ENCODE assay signal across 8 cellular contexts in genomic region chr10:45671300-45671699, GRCh38. TPM values are rescaled to one million over a fixed set of nuclear protein-coding genes. Genes with fewer than 3 reads are reported as not detected.
DNase-seq lines count a peak whose midpoint lies in the region; FAIRE-seq and TF ChIP-seq lines count a peak whose summit lies in the region.
"Not testable (repeated sequence)": the region's sequence is repeated elsewhere in the genome, so short reads cannot be mapped to it uniquely, and the experiment has no call there.

No MANE protein-coding gene starts in this region.

- TF ChIP-seq CTCF in C4-2B (conservative IDR thresholded peaks at IDR 0.05); VCaP (conservative IDR thresholded peaks at IDR 0.05); kidney (IDR thresholded peaks at IDR 0.05; ENCODE audit: borderline replicate concordance, extremely low read depth, insufficient read depth); neutrophil (IDR thresholded peaks at IDR 0.05); testis (IDR thresholded peaks at IDR 0.05): not testable (repeated sequence)

- not testable (repeated sequence) for TF ChIP-seq POLR2A in testis (IDR thresholded peaks at IDR 0.05)

- peak overlapping the region; percentile 23 for H3K27ac Mint-ChIP-seq in activated naive CD8-positive, alpha-beta T cell treated with anti-CD3 and anti-CD28 coated beads for 36 hours

- not testable (repeated sequence) for FAIRE-seq in kidney (lab: Jason Lieb, UNC)

- H3K27me3 Mint-ChIP-seq in activated naive CD8-positive, alpha-beta T cell treated with anti-CD3 and anti-CD28 coated beads for 36 hours, result not testable (repeated sequence)

- not testable (repeated sequence) for H3K9me3 Mint-ChIP-seq in activated naive CD8-positive, alpha-beta T cell treated with anti-CD3 and anti-CD28 coated beads for 36 hours

- not testable (repeated sequence) for H3K36me3 Mint-ChIP-seq in activated naive CD8-positive, alpha-beta T cell treated with anti-CD3 and anti-CD28 coated beads for 36 hours

- H3K4me1 ChIP-seq in HUES48 (ENCODE audit: control insufficient read depth, insufficient read depth, low read length); endocrine pancreas (ENCODE audit: control insufficient read depth, insufficient read depth, low read length); kidney (ENCODE audit: control insufficient read depth in 1 of 2, insufficient read depth in 1 of 2, low read depth in 1 of 2, low read length in 2 of 2); testis: not testable (repeated sequence)
- peaks cover 15% of the 10 kb centered on the region in 2 experiments for H3K4me1 ChIP-seq in neutrophil (ENCODE audit: control insufficient read depth in 1 of 2, insufficient read depth in 1 of 2, low read depth in 1 of 2, low read length in 1 of 2)

- intact Hi-C loops in kidney (cut with DNase I); testis (cut with DNase I; ENCODE audit: low total_unique reads): not testable (repeated sequence)

- H3K36me3 ChIP-seq in HUES48 (ENCODE audit: control insufficient read depth, insufficient read depth, low read length); endocrine pancreas (ENCODE audit: control insufficient read depth, insufficient read depth, low read length); kidney (ENCODE audit: control insufficient read depth in 1 of 2, insufficient read depth in 2 of 2, low read length in 2 of 2); neutrophil; testis (ENCODE audit: low read depth, missing control alignments): not testable (repeated sequence)

- peak overlapping the region; percentile 91 for H3K4me3 Mint-ChIP-seq in activated naive CD8-positive, alpha-beta T cell treated with anti-CD3 and anti-CD28 coated beads for 36 hours

- not testable (repeated sequence) for H3K9me3 ChIP-seq in HUES48 (ENCODE audit: control insufficient read depth, insufficient read depth, low read length); endocrine pancreas (ENCODE audit: control insufficient read depth, low read length); kidney (ENCODE audit: control insufficient read depth in 1 of 2, low read length in 2 of 2); neutrophil; testis

- H3K4me3 ChIP-seq in HUES48 (ENCODE audit: low read depth, low read length) (peak overlapping the region; percentile 78), endocrine pancreas (ENCODE audit: control insufficient read depth, insufficient read depth, low read length) (peak overlapping the region; percentile 82), kidney (ENCODE audit: low read length in 2 of 2) (peak overlapping the region; percentile 90 to 93), neutrophil (ENCODE audit: low read depth in 1 of 2, low read length in 1 of 2) (peak overlapping the region in 1 of 2 experiments; percentile 83), testis (peak overlapping the region; percentile 74 to 87)

- not testable (repeated sequence) for DNase-seq in activated naive CD8-positive, alpha-beta T cell treated with anti-CD3 and anti-CD28 coated beads for 36 hours; kidney; testis

- WGBS in testis, 2 donors, result 62 to 69% methylated on average over 4 of the region's 4 CpGs

- H3K4me1 Mint-ChIP-seq in activated naive CD8-positive, alpha-beta T cell treated with anti-CD3 and anti-CD28 coated beads for 36 hours, result peaks cover 37% of the 10 kb centered on the region

- H3K27me3 ChIP-seq in HUES48 (ENCODE audit: control insufficient read depth, insufficient read depth, low read length); endocrine pancreas (ENCODE audit: control insufficient read depth, insufficient read depth, low read length); neutrophil; testis: not testable (repeated sequence)

- peak overlapping the region; percentile 88; the same call in 1 of the 2 replicates for H3K27ac ChIP-seq in C4-2B
- not testable (repeated sequence) for H3K27ac ChIP-seq in HUES48 (ENCODE audit: low read depth, low read length); kidney (ENCODE audit: low read depth in 2 of 2, low read length in 2 of 2); testis
- peak overlapping the region; percentile 82 for H3K27ac ChIP-seq in VCaP
- peak overlapping the region; percentile 93 for H3K27ac ChIP-seq in neutrophil

- not testable (repeated sequence) for H3K9ac ChIP-seq in HUES48 (ENCODE audit: low read depth, low read length); endocrine pancreas (ENCODE audit: control insufficient read depth, insufficient read depth, low read length); kidney (ENCODE audit: low read length in 2 of 2)

RNA-seq across cellular contexts. Expression of gene ZFAND4, which starts 1.3 kb away (rescaled TPM):
- 10 to 100 TPM; 11.3 to 11.8 TPM for total RNA-seq in activated naive CD8-positive, alpha-beta T cell treated with anti-CD3 and anti-CD28 coated beads for 36 hours
- total RNA-seq in kidney (17.4 TPM), testis (100 to 1,000 TPM in 1 of 2 donors, 10 to 100 TPM in 1; 99.5 to 186 TPM)
- polyA plus RNA-seq in kidney (ENCODE audit: insufficient read depth, low read depth, low replicate concordance) (6.6 TPM), testis (ENCODE audit: insufficient read depth, low read depth, low replicate concordance) (197 TPM)

RNA-seq across cellular contexts. Expression of gene WASHC2C, which starts 55.8 kb away (rescaled TPM):
- total RNA-seq in activated naive CD8-positive, alpha-beta T cell treated with anti-CD3 and anti-CD28 coated beads for 36 hours, result 10 to 100 TPM; 20.1 to 21.8 TPM
- total RNA-seq in kidney, result 47.0 TPM
- 17.4 TPM for polyA plus RNA-seq in kidney (ENCODE audit: insufficient read depth, low read depth, low replicate concordance)
- total RNA-seq in testis, result 10 to 100 TPM; 40.1 to 42.0 TPM
- polyA plus RNA-seq in testis (ENCODE audit: insufficient read depth, low read depth, low replicate concordance), result 33.8 TPM
